ENCODE assay signal across 8 cellular contexts in genomic region chr18:46917108-46917807, GRCh38. TPM values are rescaled to one million over a fixed set of nuclear protein-coding genes. Genes with fewer than 3 reads are reported as not detected.
DNase-seq lines count a peak whose midpoint lies in the region; ATAC-seq, FAIRE-seq and TF ChIP-seq lines count a peak whose summit lies in the region.

A gene with protein sequence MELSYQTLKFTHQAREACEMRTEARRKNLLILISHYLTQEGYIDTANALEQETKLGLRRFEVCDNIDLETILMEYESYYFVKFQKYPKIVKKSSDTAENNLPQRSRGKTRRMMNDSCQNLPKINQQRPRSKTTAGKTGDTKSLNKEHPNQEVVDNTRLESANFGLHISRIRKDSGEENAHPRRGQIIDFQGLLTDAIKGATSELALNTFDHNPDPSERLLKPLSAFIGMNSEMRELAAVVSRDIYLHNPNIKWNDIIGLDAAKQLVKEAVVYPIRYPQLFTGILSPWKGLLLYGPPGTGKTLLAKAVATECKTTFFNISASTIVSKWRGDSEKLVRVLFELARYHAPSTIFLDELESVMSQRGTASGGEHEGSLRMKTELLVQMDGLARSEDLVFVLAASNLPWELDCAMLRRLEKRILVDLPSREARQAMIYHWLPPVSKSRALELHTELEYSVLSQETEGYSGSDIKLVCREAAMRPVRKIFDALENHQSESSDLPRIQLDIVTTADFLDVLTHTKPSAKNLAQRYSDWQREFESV (plus strand): TSS chr18:46917602. CDS start chr18:46946873, 29,271 bp downstream.
Gene PIAS2, minus strand, starts transcription at chr18:46917507. Its CDS starts 162 bp downstream, at chr18:46917345.

- H3K9me3 ChIP-seq in Loucy (ENCODE audit: insufficient read depth, low read depth, low read length) (no peaks in the 10 kb centered on the region), ovary (no peaks in the 10 kb centered on the region), thoracic aorta (no peaks in the 10 kb centered on the region)

- H3K4me1 ChIP-seq in Loucy (ENCODE audit: insufficient read depth, low read length, poor library complexity, severe bottlenecking) (peaks cover 53% of the 10 kb centered on the region), ovary (ENCODE audit: insufficient read depth) (peaks cover 5% of the 10 kb centered on the region), thoracic aorta (ENCODE audit: control insufficient read depth in 1 of 2, low read depth in 2 of 2) (peaks cover 9 to 29% of the 10 kb centered on the region in 2 donors)

- no peak for TF ChIP-seq EP300 in ovary (IDR thresholded peaks at IDR 0.05)

- peak within 1 kb of the TSS; percentile 97 for H3K9ac ChIP-seq in Loucy (ENCODE audit: low read depth, low read length, poor library complexity, severe bottlenecking)

- H4K20me1 ChIP-seq in Loucy (ENCODE audit: insufficient read depth, low read length, poor library complexity, severe bottlenecking) = peaks cover 42% of the 10 kb centered on the region

- no peaks in the 10 kb centered on the region for H3K9me2 ChIP-seq in Loucy (replicated peaks; ENCODE audit: low read depth, low read length)

- peak within 1 kb of the TSS; percentile 86 to 88 for H3K27ac Mint-ChIP-seq in activated naive CD4-positive, alpha-beta T cell treated with anti-CD3 and anti-CD28 coated beads, Interleukin-2, amount 50 U/mL, for 72 hours

- H3K9me3 Mint-ChIP-seq in activated naive CD4-positive, alpha-beta T cell treated with anti-CD3 and anti-CD28 coated beads, Interleukin-2, amount 50 U/mL, for 72 hours = no peaks in the 10 kb centered on the region

- H3K79me2 ChIP-seq in Loucy (ENCODE audit: insufficient read depth, low read length) = peaks cover 57% of the 10 kb centered on the region

- TF ChIP-seq POLR2A in H54 (IDR thresholded peaks at IDR 0.05; ENCODE audit: low read depth, low read length) (peak; percentile 92), ovary (IDR thresholded peaks at IDR 0.05) (no peak)

- intact Hi-C loops in head of caudate nucleus (cut with DNase I) = loop anchor here (10.0 kb wide), 1 partner anchor 162 kb away; the partner anchor contains the start of gene ST8SIA5
- intact Hi-C loops in ovary (cut with DNase I) = no loop called here

- peaks cover 5 to 46% of the 10 kb centered on the region in 2 donors for H3K36me3 Mint-ChIP-seq in activated naive CD4-positive, alpha-beta T cell treated with anti-CD3 and anti-CD28 coated beads, Interleukin-2, amount 50 U/mL, for 72 hours

- H3K36me3 ChIP-seq in Loucy (ENCODE audit: insufficient read depth, low read length) (no peaks in the 10 kb centered on the region), ovary (no peaks in the 10 kb centered on the region), thoracic aorta (no peaks in the 10 kb centered on the region)

- peak; percentile 89 to 92 for ATAC-seq in activated naive CD4-positive, alpha-beta T cell treated with anti-CD3 and anti-CD28 coated beads, Interleukin-2, amount 50 U/mL, for 72 hours
- ATAC-seq in thoracic aorta (ENCODE audit: insufficient number of reproducible peaks, low FRiP score, low read depth) = peak; percentile 75

- H3K27ac ChIP-seq in ovary (peak within 1 kb of the TSS; percentile 54 to 90), thoracic aorta (peak within 1 kb of the TSS; percentile 76 to 91)

- H2AFZ ChIP-seq in Loucy (ENCODE audit: low read length) = peak within 1 kb of the TSS; percentile 99

- 0 to 1% (median 1%) methylated on average over 64 to 107 of the region's 107 CpGs for WGBS in ovary, 3 donors

- H3F3A ChIP-seq in Loucy (ENCODE audit: low read depth) = 0 out of 2 replicates have a peak, but pooled peaks cover 3% of the 10 kb centered on the region

- H3K27me3 ChIP-seq in Loucy (ENCODE audit: insufficient read depth, low read length, poor library complexity, severe bottlenecking) (no peaks in the 10 kb centered on the region), ovary (no peaks in the 10 kb centered on the region), thoracic aorta (replicated peaks; ENCODE audit: insufficient read depth) (no peaks in the 10 kb centered on the region)

- DNase-seq in GDM1 (lab: John Stamatoyannopoulos, UW) (peak; percentile 79), H54 (ENCODE audit: insufficient read length, low spot score) (peak; percentile 54), SK-N-DZ (ENCODE audit: low spot score) (peak; percentile 76), head of caudate nucleus (peak; percentile 58 to 94 (median 87)), ovary (peak; percentile 74 to 86 (median 82)), thoracic aorta (ENCODE audit: low spot score) (peak; percentile 11)
- peak; percentile 76 to 81 for DNase-seq in activated naive CD4-positive, alpha-beta T cell treated with anti-CD3 and anti-CD28 coated beads, Interleukin-2, amount 50 U/mL, for 72 hours (ENCODE audit: low spot score in 2 of 2)

- H3K4me3 ChIP-seq in Loucy (ENCODE audit: low read length, poor library complexity, severe bottlenecking) = peak within 1 kb of the TSS; percentile 90
- peak within 1 kb of the TSS; percentile 62 for H3K4me3 ChIP-seq in ovary
- H3K4me3 ChIP-seq in thoracic aorta = peak within 1 kb of the TSS; percentile 81

- H3K4me2 ChIP-seq in Loucy (ENCODE audit: low read depth, low read length, poor library complexity, severe bottlenecking) = peak within 1 kb of the TSS; percentile 86

- no peak for FAIRE-seq in H54 (lab: Jason Lieb, UNC)

- no peak for TF ChIP-seq CTCF in Loucy (conservative IDR thresholded peaks at IDR 0.05; ENCODE audit: low read length)
- TF ChIP-seq CTCF in ovary (IDR thresholded peaks at IDR 0.05) = peak in 2 of 3 donors; percentile 7 to 15
- no peak for TF ChIP-seq CTCF in thoracic aorta (IDR thresholded peaks at IDR 0.05)

RNA-seq across cellular contexts. Expression of the first gene that starts in this region (rescaled TPM):
- polyA plus RNA-seq in SK-N-DZ (2014; cell fraction: cytosol; rRNA removed) = 0.35 and 1.3 TPM in 2 replicates
- polyA plus RNA-seq in SK-N-DZ (2014; cell fraction: nucleus; rRNA removed) = 1.1 and 1.8 TPM in 2 replicates
- total RNA-seq in activated naive CD4-positive, alpha-beta T cell treated with anti-CD3 and anti-CD28 coated beads, Interleukin-2, amount 50 U/mL, for 72 hours = 1 to 10 TPM in 1 of 2 donors, under 1 TPM in 1; 0.88 to 2.0 TPM
- total RNA-seq in ovary = 1 to 10 TPM in 6 of 7 donors, under 1 TPM in 1; 0.78 to 5.1 (median 2.8) TPM
- polyA plus RNA-seq in ovary = 1 to 10 TPM; 1.9 to 4.3 TPM
- 1 to 10 TPM; 5.6 to 5.7 TPM for total RNA-seq in thoracic aorta

RNA-seq across cellular contexts. Expression of gene PIAS2, which starts in this region (rescaled TPM):
- 8.0 and 12.0 TPM in 2 replicates for polyA plus RNA-seq in SK-N-DZ (2014; cell fraction: cytosol; rRNA removed)
- 11.8 TPM in 2 replicates for polyA plus RNA-seq in SK-N-DZ (2014; cell fraction: nucleus; rRNA removed)
- total RNA-seq in activated naive CD4-positive, alpha-beta T cell treated with anti-CD3 and anti-CD28 coated beads, Interleukin-2, amount 50 U/mL, for 72 hours = 10 to 100 TPM; 29.7 to 47.6 TPM
- total RNA-seq in ovary (10 to 100 TPM; 21.8 to 41.3 (median 39.9) TPM), thoracic aorta (10 to 100 TPM; 30.6 to 38.2 TPM)
- polyA plus RNA-seq in ovary = 10 to 100 TPM in 1 of 2 donors, 1 to 10 TPM in 1; 5.1 to 11.1 TPM

Comparison
In these comparisons a context has a peak if more than half of its experiments do, and no peak if none do; other contexts are left out.
1. Peak in every context shown above with its lines: DNase-seq, ATAC-seq, H3K4me3 ChIP-seq and H3K27ac ChIP-seq.
2. DNase-seq: peak in every context shown above with its lines; median percentile 87 in head of caudate nucleus; 82 in ovary; 79 in GDM1; 78 in activated naive CD4-positive, alpha-beta T cell treated with anti-CD3 and anti-CD28 coated beads, Interleukin-2, amount 50 U/mL, for 72 hours; 76 in SK-N-DZ; 54 in H54; 11 in thoracic aorta.
3. CTCF ChIP-seq: peak in ovary (2 of 3); none in Loucy (single experiment) and thoracic aorta (single experiment).